ENCODE assay signal across 9 cellular contexts in the genomic region with DNA sequence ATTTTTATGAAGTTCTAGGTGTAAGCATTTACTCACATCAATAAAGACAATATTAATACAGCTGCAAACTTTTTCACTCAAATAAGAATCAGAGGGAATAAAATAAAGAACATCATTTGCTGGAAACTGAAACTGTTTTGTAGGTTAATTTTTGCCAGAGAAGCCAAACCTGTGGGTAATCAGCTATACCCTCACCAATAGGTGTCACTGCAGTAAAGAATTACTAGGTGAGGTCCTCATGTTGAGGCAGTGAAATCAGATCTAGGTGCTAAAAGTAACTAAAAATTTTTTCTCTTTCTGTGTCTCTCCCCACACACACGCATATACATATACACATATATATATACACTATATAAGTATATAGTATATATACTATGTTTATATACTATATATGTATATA.
A peak's percentile ranks its signal among the peaks of the same experiment; 100 is the strongest.
DNase-seq lines count a peak whose midpoint lies in the region; ATAC-seq and TF ChIP-seq lines count a peak whose summit lies in the region.
"Had no signal": no experiment of that assay in that cellular context is flagged by ENCODE, and none has a peak within 500 bp of the region (broad histone marks: within the 10 kb centered on the region; RNA-seq: fewer than 3 reads in every experiment).

No MANE protein-coding gene starts in this region.

- H3K27me3 Mint-ChIP-seq in type B pancreatic cell, result no peaks in the 10 kb centered on the region
- no peaks in the 10 kb centered on the region for H3K27me3 Mint-ChIP-seq in naive thymus-derived CD8-positive, alpha-beta T cell
- H3K27me3 Mint-ChIP-seq: dendritic cell treated with granulocyte-macrophage colony-stimulating factor and Interleukin-4, amounts not matched to agents 40 ng/mL and 50 ng/mL, for 4 days had no signal

- POLR2A ChIA-PET in naive thymus-derived CD8-positive, alpha-beta T cell (lab: Charles Lee), result no interaction called here

- no peak overlapping the region for H3K27ac ChIP-seq in C4-2B

- no peak overlapping the region for H3K4me3 ChIP-seq in astrocyte of the spinal cord (ENCODE audit: low read depth, low read length)

- ATAC-seq in GM18907 (IDR thresholded peaks at IDR 0.05; ENCODE audit: unreplicated experiment), result peak; percentile 90
- ATAC-seq in HG03439 (IDR thresholded peaks at IDR 0.05; ENCODE audit: unreplicated experiment), result peak; percentile 68
- ATAC-seq in naive thymus-derived CD8-positive, alpha-beta T cell, result no peak

- H3K9me3 Mint-ChIP-seq in type B pancreatic cell, result peaks cover 4% of the 10 kb centered on the region
- peaks cover 0 to 16% (median 3%) of the 10 kb centered on the region in 9 donors for H3K9me3 Mint-ChIP-seq in naive thymus-derived CD8-positive, alpha-beta T cell
- H3K9me3 Mint-ChIP-seq: dendritic cell treated with granulocyte-macrophage colony-stimulating factor and Interleukin-4, amounts not matched to agents 40 ng/mL and 50 ng/mL, for 4 days had no signal

- H3K4me1 Mint-ChIP-seq in type B pancreatic cell (ENCODE audit: unreplicated experiment), result no peaks in the 10 kb centered on the region
- H3K4me1 Mint-ChIP-seq in naive thymus-derived CD8-positive, alpha-beta T cell, result no peaks in the 10 kb centered on the region

- H3K36me3 Mint-ChIP-seq in type B pancreatic cell, result no peaks in the 10 kb centered on the region
- H3K36me3 Mint-ChIP-seq in naive thymus-derived CD8-positive, alpha-beta T cell, result no peaks in the 10 kb centered on the region

- in situ Hi-C loops in astrocyte of the spinal cord (cut with HindIII; ENCODE audit: low sequenced_read_pairs), result no loop called here

- TF ChIP-seq CTCF in C4-2B (conservative IDR thresholded peaks at IDR 0.05) (peak; percentile 73), astrocyte of the spinal cord (IDR thresholded peaks at IDR 0.05; ENCODE audit: low read depth, low read length) (peak; percentile 48), type B pancreatic cell (conservative IDR thresholded peaks at IDR 0.05) (peak; percentile 50)

- no peak overlapping the region for H3K4me3 Mint-ChIP-seq in type B pancreatic cell
- H3K4me3 Mint-ChIP-seq in naive thymus-derived CD8-positive, alpha-beta T cell, result no peak overlapping the region
- H3K4me3 Mint-ChIP-seq: dendritic cell treated with granulocyte-macrophage colony-stimulating factor and Interleukin-4, amounts not matched to agents 40 ng/mL and 50 ng/mL, for 4 days had no signal

- no peak overlapping the region for H3K27ac Mint-ChIP-seq in type B pancreatic cell
- no peak overlapping the region for H3K27ac Mint-ChIP-seq in naive thymus-derived CD8-positive, alpha-beta T cell
- H3K27ac Mint-ChIP-seq: dendritic cell treated with granulocyte-macrophage colony-stimulating factor and Interleukin-4, amounts not matched to agents 40 ng/mL and 50 ng/mL, for 4 days had no signal

- peak; percentile 24 for DNase-seq in astrocyte of the spinal cord (ENCODE audit: low read depth, low spot score)
- DNase-seq in type B pancreatic cell (ENCODE audit: extremely low spot score, unreplicated experiment), result no peak
- DNase-seq in NCI-H2107 (lab: John Stamatoyannopoulos, UW), result no peak
- DNase-seq in cerebellum (ENCODE audit: low spot score), result no peak
- DNase-seq in naive thymus-derived CD8-positive, alpha-beta T cell, result no peak

Comparison
In these comparisons a context has a peak if more than half of its experiments do, and no peak if none do; other contexts are left out.
1. ATAC-seq: peak in GM18907 (single experiment) and HG03439 (single experiment); none in naive thymus-derived CD8-positive, alpha-beta T cell (0 of 2).
2. Peak in every context shown above with its lines, with median percentiles within 50 percentile points of each other: CTCF ChIP-seq.